In the genomic region with DNA sequence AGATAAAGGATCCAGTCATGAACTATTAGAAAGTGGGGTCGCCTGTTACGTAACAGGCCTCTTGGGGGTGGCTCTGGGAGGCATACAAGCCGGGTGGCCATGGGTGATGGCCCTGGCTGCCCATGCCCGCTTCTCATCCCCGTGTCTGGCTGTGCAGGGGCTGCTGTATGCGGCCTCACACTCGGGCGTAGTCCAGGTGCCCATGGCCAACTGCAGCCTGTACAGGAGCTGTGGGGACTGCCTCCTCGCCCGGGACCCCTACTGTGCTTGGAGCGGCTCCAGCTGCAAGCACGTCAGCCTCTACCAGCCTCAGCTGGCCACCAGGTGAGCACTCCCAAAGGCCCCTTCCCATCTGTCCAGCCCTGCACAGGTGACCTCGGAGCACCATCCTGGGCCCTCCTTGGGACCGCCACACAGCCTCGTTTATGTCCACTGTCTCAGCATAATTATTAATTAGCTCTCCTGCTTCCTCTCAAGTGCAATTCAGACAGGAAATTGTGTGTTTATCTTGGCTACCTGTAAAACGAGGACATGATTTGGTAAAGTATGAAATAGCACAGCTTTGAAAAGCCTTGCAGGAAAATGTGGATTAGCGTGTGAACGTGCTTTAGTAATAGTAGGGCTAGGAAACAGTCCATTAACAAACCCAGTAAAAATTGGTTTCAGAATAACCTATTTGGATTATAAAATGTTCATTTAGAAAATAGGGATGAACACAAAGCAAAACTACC, we compare ENCODE assay signal across 37 cellular contexts. TPM values are rescaled to one million over a fixed set of nuclear protein-coding genes. Genes with fewer than 3 reads are reported as not detected.
DNase-seq lines count a peak whose midpoint lies in the region; ATAC-seq and TF ChIP-seq lines count a peak whose summit lies in the region.
"Had no signal": no experiment of that assay in that cellular context is flagged by ENCODE, and none has a peak within 500 bp of the region (broad histone marks: within the 10 kb centered on the region; RNA-seq: fewer than 3 reads in every experiment).

No MANE protein-coding gene starts in this region.

- H3K4me1 ChIP-seq in CD8-positive, alpha-beta memory T cell (ENCODE audit: insufficient read depth, low read length), result peaks cover 21% of the 10 kb centered on the region
- H3K4me1 ChIP-seq in right atrium auricular region, result peaks cover 0 to 29% of the 10 kb centered on the region in 2 donors
- H3K4me1 ChIP-seq: Caco-2 had no signal

- H3K9me3 Mint-ChIP-seq in CD8-positive, alpha-beta memory T cell, result no peaks in the 10 kb centered on the region
- no peaks in the 10 kb centered on the region for H3K9me3 Mint-ChIP-seq in activated T-helper 17 cell treated with anti-CD3 and anti-CD28 coated beads, Interleukin-2, amount 50 U/mL, for 72 hours
- H3K9me3 Mint-ChIP-seq: activated naive CD8-positive, alpha-beta T cell treated with anti-CD3 and anti-CD28 coated beads, Interleukin-2, amount 10 ng/mL, durations not matched to agents 7 days and 5 days; IgD-negative memory B cell; immature natural killer cell; nephron progenitor cell; type B pancreatic cell had no signal

- peaks cover 31% of the 10 kb centered on the region for H3K36me3 ChIP-seq in CD8-positive, alpha-beta memory T cell (ENCODE audit: insufficient read depth, low read length)
- peaks cover 85% of the 10 kb centered on the region for H3K36me3 ChIP-seq in right atrium auricular region
- H3K36me3 ChIP-seq: ovary had no signal

- POLR2A ChIA-PET in CD8-positive, alpha-beta memory T cell (lab: Charles Lee), result no interaction called here

- no peaks in the 10 kb centered on the region for H3K9me3 ChIP-seq in CD8-positive, alpha-beta memory T cell (ENCODE audit: low read length)
- H3K9me3 ChIP-seq in right atrium auricular region, result no peaks in the 10 kb centered on the region
- H3K9me3 ChIP-seq: ascending aorta, BLaER1, Caco-2, ovary had no signal

- no peak for TF ChIP-seq CTCF in right atrium auricular region (IDR thresholded peaks at IDR 0.05)

- H3K4me1 Mint-ChIP-seq in CD8-positive, alpha-beta memory T cell, result peaks cover 17 to 21% (median 20%) of the 10 kb centered on the region in 3 donors
- H3K4me1 Mint-ChIP-seq in activated T-helper 17 cell treated with anti-CD3 and anti-CD28 coated beads, Interleukin-2, amount 50 U/mL, for 72 hours, result no peaks in the 10 kb centered on the region
- H3K4me1 Mint-ChIP-seq: nephron progenitor cell had no signal

- H3K27me3 ChIP-seq in CD8-positive, alpha-beta memory T cell (ENCODE audit: insufficient read depth, low read length, poor library complexity, severe bottlenecking), result no peaks in the 10 kb centered on the region
- H3K27me3 ChIP-seq in right atrium auricular region, result no peaks in the 10 kb centered on the region
- H3K27me3 ChIP-seq: ascending aorta, BLaER1, ovary had no signal

- ATAC-seq in activated T-helper 17 cell treated with anti-CD3 and anti-CD28 coated beads, Interleukin-2, amount 50 U/mL, for 72 hours (replicated peaks), result no peak
- ATAC-seq in esophagus mucosa, result no peak
- no peak for ATAC-seq in HG02571 (IDR thresholded peaks at IDR 0.05; ENCODE audit: unreplicated experiment)
- ATAC-seq: left colon had no signal

- peak overlapping the region in 5 of 8 donors; percentile 33 to 79 (median 35) for H3K27ac Mint-ChIP-seq in CD8-positive, alpha-beta memory T cell
- peak overlapping the region; percentile 68 for H3K27ac Mint-ChIP-seq in activated T-helper 17 cell treated with anti-CD3 and anti-CD28 coated beads, Interleukin-2, amount 50 U/mL, for 72 hours
- H3K27ac Mint-ChIP-seq: activated naive CD8-positive, alpha-beta T cell treated with anti-CD3 and anti-CD28 coated beads, Interleukin-2, amount 10 ng/mL, durations not matched to agents 7 days and 5 days; immature natural killer cell; nephron progenitor cell; type B pancreatic cell had no signal

- peaks cover 0 to 61% (median 5%) of the 10 kb centered on the region in 3 donors for H3K36me3 Mint-ChIP-seq in CD8-positive, alpha-beta memory T cell
- H3K36me3 Mint-ChIP-seq in activated T-helper 17 cell treated with anti-CD3 and anti-CD28 coated beads, Interleukin-2, amount 50 U/mL, for 72 hours (ENCODE audit: low read depth), result peaks cover 60% of the 10 kb centered on the region

- no peak overlapping the region for H3K4me3 Mint-ChIP-seq in CD8-positive, alpha-beta memory T cell
- no peak overlapping the region for H3K4me3 Mint-ChIP-seq in activated T-helper 17 cell treated with anti-CD3 and anti-CD28 coated beads, Interleukin-2, amount 50 U/mL, for 72 hours
- H3K4me3 Mint-ChIP-seq: activated naive CD8-positive, alpha-beta T cell treated with anti-CD3 and anti-CD28 coated beads, Interleukin-2, amount 10 ng/mL, durations not matched to agents 7 days and 5 days; IgD-negative memory B cell; immature natural killer cell; nephron progenitor cell; type B pancreatic cell had no signal

- H3K4me3 ChIP-seq in CD8-positive, alpha-beta memory T cell (ENCODE audit: low read length), result no peak overlapping the region
- H3K4me3 ChIP-seq in right atrium auricular region, result no peak overlapping the region
- H3K4me3 ChIP-seq: ascending aorta, BLaER1, ovary had no signal

- H3K27ac ChIP-seq in CD8-positive, alpha-beta memory T cell (ENCODE audit: low read depth, low read length), result no peak overlapping the region
- H3K27ac ChIP-seq in right atrium auricular region, result no peak overlapping the region
- H3K27ac ChIP-seq: ascending aorta, ovary, WERI-Rb-1 had no signal

- no peaks in the 10 kb centered on the region for H3K27me3 Mint-ChIP-seq in CD8-positive, alpha-beta memory T cell
- H3K27me3 Mint-ChIP-seq in activated T-helper 17 cell treated with anti-CD3 and anti-CD28 coated beads, Interleukin-2, amount 50 U/mL, for 72 hours, result no peaks in the 10 kb centered on the region
- H3K27me3 Mint-ChIP-seq: activated naive CD8-positive, alpha-beta T cell treated with anti-CD3 and anti-CD28 coated beads, Interleukin-2, amount 10 ng/mL, durations not matched to agents 7 days and 5 days; IgD-negative memory B cell; type B pancreatic cell had no signal

- CTCF ChIA-PET in CD8-positive, alpha-beta memory T cell (lab: Charles Lee), result interaction anchor here (0.9 kb wide), 1 partner anchor 13 kb away, joined by 4 read pairs; no protein-coding TSS in a partner anchor

- DNase-seq in CD8-positive, alpha-beta memory T cell, result no peak
- DNase-seq in NCI-H1092 (lab: John Stamatoyannopoulos, UW), result peak; percentile 29
- DNase-seq in NCI-H510A treated with DMSO at 0.1 percent for 48 hours (lab: John Stamatoyannopoulos, UW), result peak; percentile 69
- no peak for DNase-seq in right atrium auricular region (ENCODE audit: low spot score)
- DNase-seq in Kasumi-1 (lab: John Stamatoyannopoulos, UW), result no peak
- DNase-seq: activated CD4-positive, alpha-beta T cell treated with anti-CD3 and anti-CD28 coated beads for 48 hours; activated CD8-positive, alpha-beta memory T cell treated with anti-CD3 and anti-CD28 coated beads for 24 hours; activated effector memory CD4-positive, alpha-beta T cell treated with Interleukin-2 at 50 U/mL for 16 hours; activated naive CD8-positive, alpha-beta T cell treated with anti-CD3 and anti-CD28 coated beads, Interleukin-2, amount 10 ng/mL, durations not matched to agents 7 days and 5 days; activated T-cell treated with anti-CD3 and anti-CD28 coated beads for 4 hours; Caco-2; caudate nucleus; cortex of kidney; DMS79 treated with DMSO at 0.1 percent for 48 hours; effector memory CD4-positive, alpha-beta T cell; GDM1; HCEC 1CT; immature natural killer cell; left colon; NCI-H1048; NCI-H2171; NCI-H524 treated with DMSO at 0.1 percent for 48 hours; nephron progenitor cell; ovary; SIG-M5; stimulated activated CD4-positive, alpha-beta T cell treated with anti-CD3 and anti-CD28 coated beads, Interleukin-15, amount 100 ng/mL, for 24 hours; stimulated activated CD4-positive, alpha-beta T cell treated with anti-CD3 and anti-CD28 coated beads, Interleukin-4, amount 100 ng/mL, for 4 hours; WERI-Rb-1 had no signal

RNA-seq across cellular contexts. Expression of a gene that starts 8.1 kb away (rescaled TPM):
- 100 to 1,000 TPM; 162 to 166 TPM for total RNA-seq in CD8-positive, alpha-beta memory T cell
- polyA plus RNA-seq in CD8-positive, alpha-beta memory T cell, result 251 TPM
- total RNA-seq in activated T-helper 17 cell treated with anti-CD3 and anti-CD28 coated beads, Interleukin-2, amount 50 U/mL, for 72 hours, result 100 to 1,000 TPM; 128 to 163 TPM
- 118 TPM for total RNA-seq in esophagus mucosa
- total RNA-seq in right atrium auricular region, result 10 to 100 TPM; 24.9 to 31.1 TPM

RNA-seq across cellular contexts. Expression of a gene that starts 8.3 kb away (rescaled TPM):
- total RNA-seq in CD8-positive, alpha-beta memory T cell, result 10 to 100 TPM; 10.3 to 11.6 TPM
- polyA plus RNA-seq in CD8-positive, alpha-beta memory T cell, result 0.85 TPM
- 1 to 10 TPM; 8.2 to 9.4 TPM for total RNA-seq in activated T-helper 17 cell treated with anti-CD3 and anti-CD28 coated beads, Interleukin-2, amount 50 U/mL, for 72 hours
- total RNA-seq in esophagus mucosa (6.5 TPM), right atrium auricular region (10 to 100 TPM in 1 of 2 donors, 1 to 10 TPM in 1; 8.6 to 16.1 TPM)

RNA-seq across cellular contexts. Expression of a gene that starts 23.7 kb away (rescaled TPM):
- total RNA-seq in CD8-positive, alpha-beta memory T cell, result under 1 TPM in 1 of 2 experiments, not detected in 1; 0.80 TPM
- 0.17 TPM for polyA plus RNA-seq in CD8-positive, alpha-beta memory T cell
- total RNA-seq in activated T-helper 17 cell treated with anti-CD3 and anti-CD28 coated beads, Interleukin-2, amount 50 U/mL, for 72 hours, result 1 to 10 TPM in 1 of 2 donors, not detected in 1; 1.3 TPM
- total RNA-seq in esophagus mucosa, result not detected
- not detected for total RNA-seq in right atrium auricular region
- total RNA-seq: ascending aorta, epithelial cell of proximal tubule, glomerular endothelial cell had no signal

RNA-seq across cellular contexts. Expression of a gene that starts 24.5 kb away (rescaled TPM):
- 1 to 10 TPM; 6.9 to 8.8 TPM for total RNA-seq in CD8-positive, alpha-beta memory T cell
- 10.1 TPM for polyA plus RNA-seq in CD8-positive, alpha-beta memory T cell
- total RNA-seq in activated T-helper 17 cell treated with anti-CD3 and anti-CD28 coated beads, Interleukin-2, amount 50 U/mL, for 72 hours, result 10 to 100 TPM; 17.3 to 49.1 TPM
- 216 TPM for total RNA-seq in esophagus mucosa
- 10 to 100 TPM; 22.1 to 31.6 TPM for total RNA-seq in right atrium auricular region

RNA-seq across cellular contexts. Expression of a gene that starts 39.8 kb away (rescaled TPM):
- total RNA-seq in CD8-positive, alpha-beta memory T cell, result 10 to 100 TPM; 34.1 to 36.0 TPM
- polyA plus RNA-seq in CD8-positive, alpha-beta memory T cell, result 45.8 TPM
- total RNA-seq in activated T-helper 17 cell treated with anti-CD3 and anti-CD28 coated beads, Interleukin-2, amount 50 U/mL, for 72 hours, result 10 to 100 TPM; 22.4 to 31.1 TPM
- total RNA-seq in esophagus mucosa, result 41.0 TPM
- 100 to 1,000 TPM; 107 to 110 TPM for total RNA-seq in right atrium auricular region

Comparison
In these comparisons a context has a peak if more than half of its experiments do, and no peak if none do; other contexts are left out.
1. DNase-seq: peak in NCI-H1092 (single experiment) and NCI-H510A treated with DMSO at 0.1 percent for 48 hours (single experiment); none in CD8-positive, alpha-beta memory T cell (0 of 5), right atrium auricular region (single experiment) and Kasumi-1 (0 of 2).